ENCODE assay signal across 28 cellular contexts in the genomic region with DNA sequence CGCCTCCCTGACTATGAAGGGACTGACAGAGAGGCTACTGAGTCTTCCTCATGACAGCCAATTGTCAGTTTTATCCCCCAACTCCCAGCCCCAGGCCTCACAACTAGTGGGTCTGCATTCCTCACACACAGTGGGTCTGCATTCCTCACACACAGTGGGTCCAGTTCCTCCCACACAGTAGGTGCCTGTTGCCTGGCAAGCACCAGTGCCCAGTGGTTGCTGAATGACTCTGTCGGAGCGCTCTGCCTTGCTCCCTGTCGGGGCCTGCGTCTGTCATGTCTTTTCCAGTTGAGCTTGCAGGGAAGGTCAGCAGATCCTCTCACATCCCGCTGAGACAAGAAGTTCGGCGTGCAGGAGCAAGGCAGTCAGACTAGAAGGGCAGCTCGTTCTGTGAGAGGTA.
"Had no signal": no experiment of that assay in that cellular context is flagged by ENCODE, and none has a peak within 500 bp of the region (broad histone marks: within the 10 kb centered on the region; RNA-seq: fewer than 3 reads in every experiment).

No MANE protein-coding gene starts in this region.

- H2AFZ ChIP-seq: parathyroid adenoma had no signal

- H3K27me3 ChIP-seq: ovary, suprapubic skin, testis, tibial artery, transverse colon, upper lobe of right lung, uterus had no signal

- ATAC-seq: naive thymus-derived CD8-positive, alpha-beta T cell; natural killer cell treated with Interleukin-12 subunit alpha and Interleukin-12 subunit beta and Interleukin-15 and Interleukin-18, amount 100 ng/mL, for 72 hours; psoas muscle; right cardiac atrium; sciatic nerve; stimulated activated memory B cell treated with anti-CD40 and anti-IgM and Interleukin-4, amounts not matched to agents 10 μg/mL and 1 μg/mL and 100 μg/mL, for 72 hours; stimulated activated naive CD8-positive, alpha-beta T cell treated with anti-CD3 and anti-CD28 coated beads, Interleukin-15, amount 100 ng/mL, for 72 hours; stimulated activated naive CD8-positive, alpha-beta T cell treated with anti-CD3 and anti-CD28 coated beads, Interleukin-15, Interleukin-2, amounts not matched to agents 100 U/mL and 50 U/mL, for 24 hours; upper lobe of right lung had no signal

- DNase-seq: naive thymus-derived CD8-positive, alpha-beta T cell; nephron progenitor cell; occipital lobe; ovary; posterior cingulate gyrus; psoas muscle; right cardiac atrium; spleen; stimulated activated CD4-positive, alpha-beta T cell treated with anti-CD3 and anti-CD28 coated beads, Interleukin-12 subunit alpha, Interleukin-12 subunit beta, amount 100 ng/mL, for 4 hours; stimulated activated CD4-positive, alpha-beta T cell treated with anti-CD3 and anti-CD28 coated beads, Interleukin-1b, Interleukin-23, amount 100 ng/mL, for 48 hours; stimulated activated CD4-positive, alpha-beta T cell treated with anti-CD3 and anti-CD28 coated beads, Interleukin-4, amount 100 ng/mL, for 1 hour; stimulated activated CD4-positive, alpha-beta T cell treated with anti-CD3 and anti-CD28 coated beads, Interleukin-4, amount 100 ng/mL, for 4 hours; stimulated activated naive CD4-positive, alpha-beta T cell; stimulated activated naive CD8-positive, alpha-beta T cell treated with anti-CD3 and anti-CD28 coated beads, Interleukin-15, amount 100 ng/mL, for 72 hours; stimulated activated naive CD8-positive, alpha-beta T cell treated with anti-CD3 and anti-CD28 coated beads, Interleukin-15, Interleukin-2, amounts not matched to agents 100 U/mL and 50 U/mL, for 24 hours; substantia nigra; testis; tibial artery; transverse colon; upper lobe of right lung; uterus had no signal

- H3K4me2 ChIP-seq: smooth muscle cell had no signal

- H3K9me3 ChIP-seq: ovary, psoas muscle, spleen, suprapubic skin, testis, tibial artery, transverse colon, upper lobe of right lung, uterus had no signal

- H3K27ac ChIP-seq: ovary, parathyroid adenoma, psoas muscle, spleen, suprapubic skin, testis, tibial artery, transverse colon, upper lobe of right lung, uterus had no signal

- H3K4me3 ChIP-seq: ovary, psoas muscle, skin epidermis, smooth muscle cell, spleen, suprapubic skin, testis, tibial artery, transverse colon, upper lobe of right lung, uterus had no signal

- H3K79me2 ChIP-seq: parathyroid adenoma had no signal

- H3K9ac ChIP-seq: parathyroid adenoma had no signal

- H3K4me1 ChIP-seq: parathyroid adenoma, psoas muscle, spleen, testis, tibial artery, transverse colon, upper lobe of right lung, uterus had no signal

- H3K36me3 ChIP-seq: ovary, spleen, suprapubic skin, tibial artery, transverse colon, upper lobe of right lung, uterus had no signal
